7 cellular contexts compared by ENCODE assay signal in the genomic region with DNA sequence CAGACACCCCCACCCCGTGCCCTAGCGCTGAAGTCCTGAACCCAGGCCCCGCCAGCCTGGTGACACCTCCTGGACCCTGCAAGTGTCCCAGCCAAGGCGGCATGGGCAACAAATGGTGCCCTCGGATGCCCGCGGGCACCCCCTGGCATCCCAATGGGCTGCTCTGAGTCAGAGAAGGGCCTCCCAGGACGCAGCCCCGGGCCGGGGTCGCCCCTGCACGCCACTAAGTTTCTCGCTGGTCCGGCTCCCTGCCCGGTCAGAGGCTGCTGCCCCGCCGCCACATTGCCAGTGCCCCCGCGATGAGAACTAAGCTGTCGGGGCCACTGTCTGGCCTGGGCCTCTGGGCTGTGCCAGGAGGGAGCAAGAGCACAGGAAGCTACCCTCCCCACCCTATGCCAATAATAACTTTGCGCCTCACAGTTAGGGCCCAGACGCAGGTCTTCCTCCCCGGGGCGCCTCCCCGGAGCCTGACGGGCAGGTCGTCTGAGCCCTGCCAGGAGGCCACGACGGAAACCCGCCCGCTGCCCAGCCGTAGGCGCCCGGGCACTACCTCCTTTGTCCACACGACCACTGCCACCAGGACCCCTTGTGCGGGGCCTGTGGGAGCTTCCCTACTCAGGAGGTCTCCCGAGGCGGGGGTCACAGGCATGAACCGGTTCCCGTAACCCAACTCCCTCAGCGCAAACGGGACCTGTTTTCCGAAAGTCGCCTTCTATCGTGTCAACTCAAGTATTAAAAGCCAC. TPM values are rescaled to one million over a fixed set of nuclear protein-coding genes. Genes with fewer than 3 reads are reported as not detected.
DNase-seq lines count a peak whose midpoint lies in the region; ATAC-seq and TF ChIP-seq lines count a peak whose summit lies in the region.

No MANE protein-coding gene starts in this region.

- peak; percentile 49 for TF ChIP-seq POLR2A in GM18526 (IDR thresholded peaks at IDR 0.05; ENCODE audit: extremely low read depth, insufficient read length)

- no peaks in the 10 kb centered on the region for H3K27me3 Mint-ChIP-seq in chondrocyte (ENCODE audit: low read depth)

- H3K36me3 ChIP-seq in mucosa of rectum (ENCODE audit: control insufficient read depth in 2 of 2, insufficient read depth in 2 of 2, low read length in 2 of 2), result no peaks in the 10 kb centered on the region
- H3K36me3 ChIP-seq in aorta (ENCODE audit: control insufficient read depth in 1 of 2, insufficient read depth in 2 of 2, low read length in 1 of 2), result no peaks in the 10 kb centered on the region

- ATAC-seq in aorta (ENCODE audit: low FRiP score) (no peak), GM21360 (IDR thresholded peaks at IDR 0.05; ENCODE audit: unreplicated experiment) (no peak)

- H3K4me1 ChIP-seq in mucosa of rectum (ENCODE audit: control insufficient read depth in 2 of 2, insufficient read depth in 2 of 2, low read length in 2 of 2) (peaks cover 23 to 29% of the 10 kb centered on the region in 2 donors), aorta (ENCODE audit: control insufficient read depth in 1 of 2, insufficient read depth in 2 of 2, low read length in 2 of 2) (no peaks in the 10 kb centered on the region)

- H3K9me3 ChIP-seq in mucosa of rectum (ENCODE audit: control insufficient read depth in 2 of 2, low read length in 2 of 2), result no peaks in the 10 kb centered on the region
- H3K9me3 ChIP-seq in aorta (ENCODE audit: control insufficient read depth, low read length), result no peaks in the 10 kb centered on the region

- DNase-seq in RPMI8226 (peak; percentile 74), chondrocyte (ENCODE audit: low spot score) (no peak), aorta (no peak), GM13976 (ENCODE audit: low spot score) (no peak)

- peak overlapping the region; percentile 80 to 81 for H3K27ac ChIP-seq in mucosa of rectum (ENCODE audit: low read depth in 2 of 2, low read length in 2 of 2)
- H3K27ac ChIP-seq in aorta (ENCODE audit: low read depth in 1 of 2, low read length in 2 of 2), result no peak overlapping the region

- H3K4me3 ChIP-seq in mucosa of rectum (ENCODE audit: low read length in 2 of 2), result peak overlapping the region; percentile 61 to 71
- peak overlapping the region; percentile 52 for H3K4me3 ChIP-seq in aorta (ENCODE audit: low read length in 2 of 2)

- TF ChIP-seq CTCF in chondrocyte (IDR thresholded peaks at IDR 0.05) (no peak), GM13976 (IDR thresholded peaks at IDR 0.05; ENCODE audit: borderline replicate concordance, control extremely low read depth, extremely low read depth, insufficient read depth, missing control alignments) (no peak)

- in situ Hi-C loops in GM13976 (cut with MboI; ENCODE audit: low sequenced_read_pairs, unreplicated experiment), result no loop called here

- WGBS in aorta, 2 donors, result 1 to 4% methylated on average over 38 to 45 of the region's 45 CpGs

- H3K9me3 Mint-ChIP-seq in chondrocyte (ENCODE audit: low read depth), result no peaks in the 10 kb centered on the region

- peak overlapping the region; percentile 70 for H3K4me3 Mint-ChIP-seq in chondrocyte (ENCODE audit: unreplicated experiment)

- H3K4me1 Mint-ChIP-seq in chondrocyte (ENCODE audit: low read depth), result peaks cover 14% of the 10 kb centered on the region

- peak overlapping the region; percentile 74 to 78 for H3K9ac ChIP-seq in mucosa of rectum (ENCODE audit: low read depth in 1 of 2, low read length in 2 of 2)

- intact Hi-C loops in aorta (cut with DNase I), result loop anchor here in 1 of 2 donors (10.0 kb wide), 1 partner anchor 330 kb away; the partner anchor contains the start of gene PIEZO1

- no peaks in the 10 kb centered on the region for H3K36me3 Mint-ChIP-seq in chondrocyte (ENCODE audit: low read depth)

- peak overlapping the region; percentile 68 for H3K27ac Mint-ChIP-seq in chondrocyte (ENCODE audit: unreplicated experiment)

- no peaks in the 10 kb centered on the region for H3K27me3 ChIP-seq in mucosa of rectum (ENCODE audit: control insufficient read depth in 2 of 2, insufficient read depth in 2 of 2, low read length in 2 of 2)
- no peaks in the 10 kb centered on the region for H3K27me3 ChIP-seq in aorta (ENCODE audit: control insufficient read depth in 1 of 2, insufficient read depth in 2 of 2, low read length in 1 of 2)

RNA-seq across cellular contexts. Expression of gene ZFPM1, which starts 1.4 kb away (rescaled TPM):
- total RNA-seq in chondrocyte (4.4 to 7.6 TPM (median 7.0 TPM) in 3 replicates), aorta (1 to 10 TPM; 4.1 to 8.8 TPM)
- 1 to 10 TPM in 1 of 2 donors, under 1 TPM in 1; 0.88 to 2.0 TPM for polyA plus RNA-seq in aorta

Comparison
In these comparisons a context has a peak if more than half of its experiments do, and no peak if none do; other contexts are left out.
1. H3K27ac ChIP-seq: peak in mucosa of rectum (2 of 2); none in aorta (0 of 2).